In genomic region chr10:88157981-88158465, GRCh38 we compare ENCODE assay signal across 10 cellular contexts.
DNase-seq lines count a peak whose midpoint lies in the region; ATAC-seq and TF ChIP-seq lines count a peak whose summit lies in the region.
"Had no signal": no experiment of that assay in that cellular context is flagged by ENCODE, and none has a peak within 500 bp of the region (broad histone marks: within the 10 kb centered on the region; RNA-seq: fewer than 3 reads in every experiment).

No MANE protein-coding gene starts in this region.

- no peak for TF ChIP-seq CTCF in esophagus squamous epithelium (IDR thresholded peaks at IDR 0.05)
- TF ChIP-seq CTCF in osteocyte (IDR thresholded peaks at IDR 0.05): no peak

- no peak overlapping the region for H3K4me3 Mint-ChIP-seq in osteocyte (ENCODE audit: unreplicated experiment)

- H3K27ac ChIP-seq in esophagus squamous epithelium: peak overlapping the region; percentile 40 to 82 (median 70)

- TF ChIP-seq POLR2A in esophagus squamous epithelium (IDR thresholded peaks at IDR 0.05): no peak

- DNase-seq in AG20443 (ENCODE audit: low spot score) (peak; percentile 75), OCI-M1 (lab: John Stamatoyannopoulos, UW) (peak; percentile 63), esophagus squamous epithelium (lab: John Stamatoyannopoulos, UW) (no peak), osteocyte (ENCODE audit: extremely low spot score, unreplicated experiment) (no peak)
- DNase-seq in stimulated activated naive CD4-positive, alpha-beta T cell (lab: John Stamatoyannopoulos, UW): no peak
- DNase-seq in stimulated activated CD4-positive, alpha-beta T cell treated with anti-CD3 and anti-CD28 coated beads, Interleukin-4, amount 100 ng/mL, for 4 hours: no peak
- DNase-seq: caudate nucleus had no signal

- peaks cover 36% of the 10 kb centered on the region for H3K4me1 Mint-ChIP-seq in osteocyte (ENCODE audit: unreplicated experiment)

- 12 to 22% methylated on average over 2 of the region's 2 CpGs for WGBS in esophagus squamous epithelium, 2 donors

- H3K27ac Mint-ChIP-seq in osteocyte (ENCODE audit: unreplicated experiment): peak overlapping the region; percentile 77

- H3K4me3 ChIP-seq in esophagus squamous epithelium: no peak overlapping the region
- H3K4me3 ChIP-seq: prostate gland had no signal

- no peaks in the 10 kb centered on the region for H3K9me3 Mint-ChIP-seq in osteocyte (ENCODE audit: unreplicated experiment)

- intact Hi-C loops in esophagus squamous epithelium (cut with DNase I): no loop called here

- H3K4me1 ChIP-seq in esophagus squamous epithelium: peaks cover 0 to 24% (median 11%) of the 10 kb centered on the region in 3 donors
- H3K4me1 ChIP-seq: prostate gland had no signal

- H3K27me3 Mint-ChIP-seq in osteocyte (ENCODE audit: unreplicated experiment): no peaks in the 10 kb centered on the region

- ATAC-seq in HG02870 (IDR thresholded peaks at IDR 0.05; ENCODE audit: unreplicated experiment): no peak
- no peak for ATAC-seq in HG03565 (IDR thresholded peaks at IDR 0.05; ENCODE audit: unreplicated experiment)

- no peaks in the 10 kb centered on the region for H3K9me3 ChIP-seq in esophagus squamous epithelium
- H3K9me3 ChIP-seq: prostate gland had no signal

- H3K36me3 Mint-ChIP-seq in osteocyte (ENCODE audit: unreplicated experiment): no peaks in the 10 kb centered on the region

- no peaks in the 10 kb centered on the region for H3K27me3 ChIP-seq in esophagus squamous epithelium

- H3K36me3 ChIP-seq in esophagus squamous epithelium: no peaks in the 10 kb centered on the region
- H3K36me3 ChIP-seq: prostate gland had no signal

Comparison
In these comparisons a context has a peak if more than half of its experiments do, and no peak if none do; other contexts are left out.
1. DNase-seq: peak in AG20443 (single experiment) and OCI-M1 (single experiment); none in esophagus squamous epithelium (single experiment), osteocyte (single experiment), stimulated activated naive CD4-positive, alpha-beta T cell (0 of 6) and stimulated activated CD4-positive, alpha-beta T cell treated with anti-CD3 and anti-CD28 coated beads, Interleukin-4, amount 100 ng/mL, for 4 hours (0 of 2).